11 cellular contexts compared by ENCODE assay signal in genomic region chr7:111499027-111499426, GRCh38.
DNase-seq lines count a peak whose midpoint lies in the region; ATAC-seq and FAIRE-seq lines count a peak whose summit lies in the region.
"Had no signal": no experiment of that assay in that cellular context is flagged by ENCODE, and none has a peak within 500 bp of the region (broad histone marks: within the 10 kb centered on the region; RNA-seq: fewer than 3 reads in every experiment).

No MANE protein-coding gene starts in this region.

- WGBS in trophoblast cell (ENCODE audit: extremely low coverage, insufficient coverage, insufficient read length), result no CpG with 5 or more reads among the region's 3 CpGs

- peak; percentile 62 to 76 for ATAC-seq in activated CD4-positive, CD25-positive, alpha-beta regulatory T cell treated with anti-CD3 and anti-CD28 coated beads, Interleukin-2, amount 50 U/mL, for 24 hours
- ATAC-seq: natural killer cell treated with Interleukin-12 subunit alpha and Interleukin-12 subunit beta and Interleukin-15 and Interleukin-18, amount 100 ng/mL, for 72 hours had no signal

- no peak overlapping the region for H2BK12ac ChIP-seq in trophoblast cell (ENCODE audit: low read length)

- H4K8ac ChIP-seq in trophoblast cell (ENCODE audit: low read depth, low read length), result no peak overlapping the region

- H3K79me2 ChIP-seq in trophoblast cell (ENCODE audit: control insufficient read depth, insufficient read depth, low read length, poor library complexity), result no peaks in the 10 kb centered on the region

- no peak for DNase-seq in activated CD4-positive, CD25-positive, alpha-beta regulatory T cell treated with anti-CD3 and anti-CD28 coated beads, Interleukin-2, amount 50 U/mL, for 72 hours
- DNase-seq in HT-29 (ENCODE audit: low spot score) (peak; percentile 41), trophoblast cell (peak; percentile 54 to 60), GM19239 (ENCODE audit: insufficient read length, low spot score) (no peak), NCI-H2196 (lab: John Stamatoyannopoulos, UW; ENCODE audit: unreplicated experiment) (no peak)
- DNase-seq in central memory CD4-positive, alpha-beta T cell, result no peak
- DNase-seq: MG63, NCI-H69 had no signal

- H3K9me3 ChIP-seq in trophoblast cell (ENCODE audit: insufficient read depth, low read depth, low read length), result peaks cover 6% of the 10 kb centered on the region
- H3K9me3 ChIP-seq: MG63 had no signal

- no peak overlapping the region for H3K18ac ChIP-seq in trophoblast cell (ENCODE audit: low read length)

- no peak overlapping the region for H3K23ac ChIP-seq in trophoblast cell (ENCODE audit: low read length)

- no peak overlapping the region for H4K91ac ChIP-seq in trophoblast cell (ENCODE audit: low read depth, low read length)

- no peak overlapping the region for H3K4me2 ChIP-seq in trophoblast cell (ENCODE audit: low read length)

- FAIRE-seq in GM19239 (lab: Jason Lieb, UNC), result no peak

- H4K12ac ChIP-seq in trophoblast cell (ENCODE audit: low read depth, low read length), result no peak overlapping the region

- no peak overlapping the region for H2BK5ac ChIP-seq in trophoblast cell (ENCODE audit: low read depth, low read length, poor library complexity)

- no peak overlapping the region for H2AFZ ChIP-seq in trophoblast cell (ENCODE audit: insufficient read depth, low read length, poor library complexity)

- H3K79me1 ChIP-seq in trophoblast cell (ENCODE audit: low read length), result no peaks in the 10 kb centered on the region

- H3K27ac ChIP-seq in cingulate gyrus (ENCODE audit: low read depth, low read length) (peak overlapping the region; percentile 3), trophoblast cell (ENCODE audit: low read depth, low read length) (no peak overlapping the region)

- H3K4ac ChIP-seq in trophoblast cell (ENCODE audit: low read depth, low read length), result no peak overlapping the region

- H3K4me1 ChIP-seq in trophoblast cell (ENCODE audit: control insufficient read depth in 1 of 2, insufficient read depth in 2 of 2, low read length in 2 of 2), result no peaks in the 10 kb centered on the region

- no peak overlapping the region for H3K4me3 ChIP-seq in trophoblast cell (ENCODE audit: low read depth, low read length)
- H3K4me3 ChIP-seq: MG63 had no signal

- H3K27me3 ChIP-seq in trophoblast cell (ENCODE audit: insufficient read depth, low read length), result no peaks in the 10 kb centered on the region
- H3K27me3 ChIP-seq: MG63 had no signal

- H2BK120ac ChIP-seq in trophoblast cell (ENCODE audit: insufficient read depth, low read length, poor library complexity), result no peak overlapping the region

- peaks cover 0 to 2% of the 10 kb centered on the region in 2 experiments for H3K36me3 ChIP-seq in trophoblast cell (ENCODE audit: control insufficient read depth in 1 of 2, insufficient read depth in 2 of 2, low read length in 2 of 2)
- H3K36me3 ChIP-seq: MG63 had no signal

- no peak overlapping the region for H2AK5ac ChIP-seq in trophoblast cell (ENCODE audit: low read length)

- H3K9ac ChIP-seq in trophoblast cell (ENCODE audit: low read length), result no peak overlapping the region

- H3K14ac ChIP-seq in trophoblast cell (ENCODE audit: low read length), result no peak overlapping the region

Comparison
In these comparisons a context has a peak if more than half of its experiments do, and no peak if none do; other contexts are left out.
1. DNase-seq: peak in HT-29 (single experiment) and trophoblast cell (2 of 2); none in activated CD4-positive, CD25-positive, alpha-beta regulatory T cell treated with anti-CD3 and anti-CD28 coated beads, Interleukin-2, amount 50 U/mL, for 72 hours (single experiment), GM19239 (single experiment), central memory CD4-positive, alpha-beta T cell (single experiment) and NCI-H2196 (single experiment).